8 cellular contexts compared by ENCODE assay signal in genomic region chr4:10093801-10094552, GRCh38. TPM values are rescaled to one million over a fixed set of nuclear protein-coding genes. Genes with fewer than 3 reads are reported as not detected.
DNase-seq lines count a peak whose midpoint lies in the region; ATAC-seq and TF ChIP-seq lines count a peak whose summit lies in the region.

No MANE protein-coding gene starts in this region.

- intact Hi-C loops in activated T-helper 2 cell treated with anti-CD3 and anti-CD28 coated beads, Interferon-gamma antibody, Interleukin-2, Interleukin-4, amounts not matched to agents 10 μg/mL and 5 μg/mL and 100 μg/mL, durations not matched to agents 14 hours and 24 hours and 36 hours (cut with micrococcal nuclease): loop anchor here (10.0 kb wide), 1 partner anchor 581 kb away; no protein-coding TSS in a partner anchor
- intact Hi-C loops in heart left ventricle (cut with DNase I) (no loop called here), testis (cut with DNase I; ENCODE audit: low total_unique reads) (no loop called here)

- peaks cover 99% of the 10 kb centered on the region for H3K36me3 Mint-ChIP-seq in activated T-helper 2 cell treated with anti-CD3 and anti-CD28 coated beads, Interferon-gamma antibody, Interleukin-2, Interleukin-4, amounts not matched to agents 10 μg/mL and 5 μg/mL and 100 μg/mL, durations not matched to agents 14 hours and 24 hours and 36 hours (ENCODE audit: low read depth)

- 72 to 76% methylated on average over 12 of the region's 12 CpGs for WGBS in GM23248 (ENCODE audit: low coverage in 1 of 2, low lambda C conversion rate in 2 of 2, missing lambda C conversion rate in 2 of 2), 2 experiments
- 50 to 60% (median 56%) methylated on average over 12 of the region's 12 CpGs for WGBS in heart left ventricle, 4 donors
- WGBS in testis, 2 donors: 63 to 78% methylated on average over 10 to 12 of the region's 12 CpGs

- H3F3A ChIP-seq in GM23248 (ENCODE audit: insufficient read depth): peaks cover 74% of the 10 kb centered on the region

- peak overlapping the region; percentile 37 for H3K4me2 ChIP-seq in GM23248 (ENCODE audit: unreplicated experiment)

- peak overlapping the region; percentile 70 for H3K27ac Mint-ChIP-seq in activated T-helper 2 cell treated with anti-CD3 and anti-CD28 coated beads, Interferon-gamma antibody, Interleukin-2, Interleukin-4, amounts not matched to agents 10 μg/mL and 5 μg/mL and 100 μg/mL, durations not matched to agents 14 hours and 24 hours and 36 hours

- H3K27ac ChIP-seq in GM23248 (peak overlapping the region; percentile 99), heart left ventricle (peak overlapping the region; percentile 44 to 92 (median 82)), testis (peak overlapping the region in 1 of 2 donors; percentile 54)

- ATAC-seq in heart left ventricle (peak; percentile 16 to 63 (median 44)), GM19023 (IDR thresholded peaks at IDR 0.05; ENCODE audit: unreplicated experiment) (no peak)

- no peaks in the 10 kb centered on the region; the same call in 1 of the 2 replicates for H4K20me1 ChIP-seq in GM23248 (ENCODE audit: insufficient read depth)

- H3K9me3 ChIP-seq in GM23248 (ENCODE audit: low read depth) (no peaks in the 10 kb centered on the region), heart left ventricle (no peaks in the 10 kb centered on the region), testis (no peaks in the 10 kb centered on the region)

- no peaks in the 10 kb centered on the region for H3K27me3 Mint-ChIP-seq in activated T-helper 2 cell treated with anti-CD3 and anti-CD28 coated beads, Interferon-gamma antibody, Interleukin-2, Interleukin-4, amounts not matched to agents 10 μg/mL and 5 μg/mL and 100 μg/mL, durations not matched to agents 14 hours and 24 hours and 36 hours (ENCODE audit: low read depth)

- H3K9me3 Mint-ChIP-seq in activated T-helper 2 cell treated with anti-CD3 and anti-CD28 coated beads, Interferon-gamma antibody, Interleukin-2, Interleukin-4, amounts not matched to agents 10 μg/mL and 5 μg/mL and 100 μg/mL, durations not matched to agents 14 hours and 24 hours and 36 hours: no peaks in the 10 kb centered on the region

- in situ Hi-C loops in GM23248 (cut with MboI): no loop called here

- no peak for TF ChIP-seq CTCF in heart left ventricle (IDR thresholded peaks at IDR 0.05)
- TF ChIP-seq CTCF in testis (IDR thresholded peaks at IDR 0.05): no peak

- H3K9me2 ChIP-seq in GM23248 (ENCODE audit: insufficient read depth): no peaks in the 10 kb centered on the region

- H3K36me3 ChIP-seq in GM23248 (ENCODE audit: low read depth): peaks cover 36% of the 10 kb centered on the region
- peaks cover 3 to 98% (median 75%) of the 10 kb centered on the region in 9 donors for H3K36me3 ChIP-seq in heart left ventricle
- no peaks in the 10 kb centered on the region for H3K36me3 ChIP-seq in testis (ENCODE audit: low read depth, missing control alignments)

- H3K4me3 ChIP-seq in GM23248 (no peak overlapping the region), heart left ventricle (no peak overlapping the region), testis (no peak overlapping the region)

- peak overlapping the region; percentile 2; the same call in 1 of the 2 replicates for H3K9ac ChIP-seq in GM23248

- DNase-seq in GM23248: peak; percentile 88
- no peak for DNase-seq in activated T-helper 2 cell treated with anti-CD3 and anti-CD28 coated beads, Interferon-gamma antibody, Interleukin-2, Interleukin-4, amounts not matched to agents 10 μg/mL and 5 μg/mL and 100 μg/mL, durations not matched to agents 14 hours and 24 hours and 36 hours (ENCODE audit: low spot score)
- DNase-seq in heart left ventricle: peak in 4 of 5 donors; percentile 62 to 69 (median 67)
- peak; percentile 93 for DNase-seq in smooth muscle cell of the brain vasculature (ENCODE audit: low read depth, low spot score)
- no peak for DNase-seq in cerebellar cortex (ENCODE audit: low spot score)
- no peak for DNase-seq in testis
- no peak for DNase-seq in C1 segment of cervical spinal cord (lab: John Stamatoyannopoulos, UW)

- H3K4me1 ChIP-seq in GM23248 (ENCODE audit: insufficient read depth): peaks cover 68% of the 10 kb centered on the region
- H3K4me1 ChIP-seq in heart left ventricle: peaks cover 25 to 95% (median 80%) of the 10 kb centered on the region in 12 donors
- peaks cover 31% of the 10 kb centered on the region for H3K4me1 ChIP-seq in testis

- peaks cover 63% of the 10 kb centered on the region for H3K4me1 Mint-ChIP-seq in activated T-helper 2 cell treated with anti-CD3 and anti-CD28 coated beads, Interferon-gamma antibody, Interleukin-2, Interleukin-4, amounts not matched to agents 10 μg/mL and 5 μg/mL and 100 μg/mL, durations not matched to agents 14 hours and 24 hours and 36 hours (ENCODE audit: low read depth)

- H3K79me2 ChIP-seq in GM23248 (ENCODE audit: insufficient read depth): peaks cover 89% of the 10 kb centered on the region

- peak overlapping the region; percentile 59 for H3K4me3 Mint-ChIP-seq in activated T-helper 2 cell treated with anti-CD3 and anti-CD28 coated beads, Interferon-gamma antibody, Interleukin-2, Interleukin-4, amounts not matched to agents 10 μg/mL and 5 μg/mL and 100 μg/mL, durations not matched to agents 14 hours and 24 hours and 36 hours (ENCODE audit: low read depth)

- TF ChIP-seq POLR2A in heart left ventricle (IDR thresholded peaks at IDR 0.05): no peak
- no peak for TF ChIP-seq POLR2A in testis (IDR thresholded peaks at IDR 0.05)

- H3K27me3 ChIP-seq in GM23248 (replicated peaks; ENCODE audit: insufficient read depth) (no peaks in the 10 kb centered on the region), heart left ventricle (no peaks in the 10 kb centered on the region), testis (no peaks in the 10 kb centered on the region)

- H2AFZ ChIP-seq in GM23248: no peak overlapping the region

RNA-seq across cellular contexts. Expression of gene WDR1, which starts 22.6 kb away (rescaled TPM):
- 471 and 487 TPM in 2 replicates for total RNA-seq in GM23248 (2014; rRNA removed; shearing (Covaris generic))
- polyA plus RNA-seq in GM23248 (2016; fragmentation: Nextera tagmentation; extraction: Ambion mirVana) (413 and 419 TPM in 2 replicates), heart left ventricle (100 to 1,000 TPM in 1 of 2 donors, 10 to 100 TPM in 1; 76.1 to 279 TPM), testis (ENCODE audit: insufficient read depth, low read depth, low replicate concordance) (295 TPM)
- total RNA-seq in activated T-helper 2 cell treated with anti-CD3 and anti-CD28 coated beads, Interferon-gamma antibody, Interleukin-2, Interleukin-4, amounts not matched to agents 10 μg/mL and 5 μg/mL and 100 μg/mL, durations not matched to agents 14 hours and 24 hours and 36 hours: 387 and 398 TPM in 2 replicates
- total RNA-seq in heart left ventricle (100 to 1,000 TPM; 113 to 299 (median 185) TPM), testis (100 to 1,000 TPM; 165 to 168 TPM)

Comparison
In these comparisons a context has a peak if more than half of its experiments do, and no peak if none do; other contexts are left out.
1. DNase-seq: peak in GM23248 (single experiment), heart left ventricle (4 of 5) and smooth muscle cell of the brain vasculature (single experiment); none in activated T-helper 2 cell treated with anti-CD3 and anti-CD28 coated beads, Interferon-gamma antibody, Interleukin-2, Interleukin-4, amounts not matched to agents 10 μg/mL and 5 μg/mL and 100 μg/mL, durations not matched to agents 14 hours and 24 hours and 36 hours (single experiment), cerebellar cortex (single experiment), testis (single experiment) and C1 segment of cervical spinal cord (0 of 14).